Comparison of ENCODE assay signal across 16 cellular contexts in genomic region chr10:103799341-103799740, GRCh38. TPM values are rescaled to one million over a fixed set of nuclear protein-coding genes. Genes with fewer than 3 reads are reported as not detected.
DNase-seq lines count a peak whose midpoint lies in the region; ATAC-seq and TF ChIP-seq lines count a peak whose summit lies in the region.
"Had no signal": no experiment of that assay in that cellular context is flagged by ENCODE, and none has a peak within 500 bp of the region (broad histone marks: within the 10 kb centered on the region; RNA-seq: fewer than 3 reads in every experiment).

No MANE protein-coding gene starts in this region.

- H2BK120ac ChIP-seq in mesendoderm (ENCODE audit: low read depth, low read length): no peak overlapping the region

- H2AFZ ChIP-seq in GM23248: no peak overlapping the region

- no CpG with 5 or more reads among the region's 4 CpGs for WGBS in mesendoderm (ENCODE audit: extremely low coverage, insufficient coverage, low lambda C conversion rate)
- WGBS in GM23248 (ENCODE audit: low coverage in 1 of 2, low lambda C conversion rate in 2 of 2, missing lambda C conversion rate in 2 of 2), 2 experiments: 84 to 95% methylated on average over 4 of the region's 4 CpGs

- peaks cover 4% of the 10 kb centered on the region for H3K79me1 ChIP-seq in mesendoderm (ENCODE audit: low read length)

- H3K9me2 ChIP-seq in GM23248 (ENCODE audit: insufficient read depth): no peaks in the 10 kb centered on the region

- peaks cover 20% of the 10 kb centered on the region for H3K4me1 Mint-ChIP-seq in activated CD4-positive, alpha-beta T cell treated with anti-CD3 and anti-CD28 coated beads for 36 hours
- H3K4me1 Mint-ChIP-seq in activated CD4-positive, alpha-beta T cell treated with anti-CD3 and anti-CD28 coated beads, Interleukin-2, amount 10 ng/mL, durations not matched to agents 7 days and 5 days: peaks cover 37% of the 10 kb centered on the region
- H3K4me1 Mint-ChIP-seq in CD4-positive, CD25-positive, alpha-beta regulatory T cell: peaks cover 11 to 37% (median 22%) of the 10 kb centered on the region in 4 donors

- no peaks in the 10 kb centered on the region for H3K9me3 Mint-ChIP-seq in activated CD4-positive, alpha-beta T cell treated with anti-CD3 and anti-CD28 coated beads for 36 hours (ENCODE audit: low read depth)
- H3K9me3 Mint-ChIP-seq in activated CD4-positive, alpha-beta T cell treated with anti-CD3 and anti-CD28 coated beads, Interleukin-2, amount 10 ng/mL, durations not matched to agents 7 days and 5 days: no peaks in the 10 kb centered on the region
- no peaks in the 10 kb centered on the region for H3K9me3 Mint-ChIP-seq in CD4-positive, CD25-positive, alpha-beta regulatory T cell

- no peak overlapping the region for H4K5ac ChIP-seq in mesendoderm (ENCODE audit: low read length)

- in situ Hi-C loops in GM23248 (cut with MboI): no loop called here

- H3K4me3 Mint-ChIP-seq in activated CD4-positive, alpha-beta T cell treated with anti-CD3 and anti-CD28 coated beads for 36 hours: no peak overlapping the region
- no peak overlapping the region for H3K4me3 Mint-ChIP-seq in activated CD4-positive, alpha-beta T cell treated with anti-CD3 and anti-CD28 coated beads, Interleukin-2, amount 10 ng/mL, durations not matched to agents 7 days and 5 days
- H3K4me3 Mint-ChIP-seq in CD4-positive, CD25-positive, alpha-beta regulatory T cell: no peak overlapping the region

- H3K79me2 ChIP-seq in mesendoderm (ENCODE audit: control insufficient read depth, insufficient read depth, low read length) (no peaks in the 10 kb centered on the region), GM23248 (ENCODE audit: insufficient read depth) (no peaks in the 10 kb centered on the region)

- H3K27me3 Mint-ChIP-seq in activated CD4-positive, alpha-beta T cell treated with anti-CD3 and anti-CD28 coated beads for 36 hours: no peaks in the 10 kb centered on the region
- peaks cover 5% of the 10 kb centered on the region for H3K27me3 Mint-ChIP-seq in activated CD4-positive, alpha-beta T cell treated with anti-CD3 and anti-CD28 coated beads, Interleukin-2, amount 10 ng/mL, durations not matched to agents 7 days and 5 days
- no peaks in the 10 kb centered on the region for H3K27me3 Mint-ChIP-seq in CD4-positive, CD25-positive, alpha-beta regulatory T cell

- CTCF ChIA-PET in activated CD4-positive, alpha-beta T cell treated with anti-CD3 and anti-CD28 coated beads for 36 hours (lab: Charles Lee): interaction anchor here (0.6 to 1.1 kb wide), 3 partner anchors 23 to 113 kb away, joined by 3 to 6 read pairs (median 5); no protein-coding TSS in a partner anchor
- CTCF ChIA-PET in activated CD4-positive, alpha-beta T cell treated with anti-CD3 and anti-CD28 coated beads, Interleukin-2, amount 10 ng/mL, durations not matched to agents 7 days and 5 days (lab: Charles Lee): interaction anchor here (1.3 to 1.4 kb wide), 2 partner anchors 9 to 113 kb away, joined by 5 to 6 read pairs; no protein-coding TSS in a partner anchor

- no peak for TF ChIP-seq CTCF in RWPE2 (IDR thresholded peaks at IDR 0.05; ENCODE audit: poor library complexity, severe bottlenecking)

- H3K4me1 ChIP-seq in CD4-positive, CD25-positive, alpha-beta regulatory T cell (ENCODE audit: control insufficient read depth, insufficient read depth, low read length, poor library complexity, severe bottlenecking): peaks cover 26% of the 10 kb centered on the region
- H3K4me1 ChIP-seq in RWPE2 (ENCODE audit: insufficient read depth, poor library complexity, severe bottlenecking): peaks cover 28% of the 10 kb centered on the region
- peaks cover 10% of the 10 kb centered on the region for H3K4me1 ChIP-seq in mesendoderm (ENCODE audit: control insufficient read depth, low read depth, low read length)
- H3K4me1 ChIP-seq in GM23248 (ENCODE audit: insufficient read depth): peaks cover 11% of the 10 kb centered on the region

- H3K27ac Mint-ChIP-seq in activated CD4-positive, alpha-beta T cell treated with anti-CD3 and anti-CD28 coated beads for 36 hours: peak overlapping the region; percentile 15
- H3K27ac Mint-ChIP-seq in activated CD4-positive, alpha-beta T cell treated with anti-CD3 and anti-CD28 coated beads, Interleukin-2, amount 10 ng/mL, durations not matched to agents 7 days and 5 days: no peak overlapping the region
- peak overlapping the region; percentile 20 to 78 (median 56) for H3K27ac Mint-ChIP-seq in CD4-positive, CD25-positive, alpha-beta regulatory T cell

- no peaks in the 10 kb centered on the region for H3K36me3 ChIP-seq in CD4-positive, CD25-positive, alpha-beta regulatory T cell (ENCODE audit: control insufficient read depth, insufficient read depth, low read length)
- H3K36me3 ChIP-seq in RWPE2 (ENCODE audit: low read depth): peaks cover 42% of the 10 kb centered on the region
- no peaks in the 10 kb centered on the region for H3K36me3 ChIP-seq in mesendoderm (ENCODE audit: control insufficient read depth, insufficient read depth, low read length)
- H3K36me3 ChIP-seq in GM23248 (ENCODE audit: low read depth): no peaks in the 10 kb centered on the region

- no peak overlapping the region for H3K56ac ChIP-seq in mesendoderm (ENCODE audit: low read length)

- H3K4me2 ChIP-seq in mesendoderm (ENCODE audit: low read length) (no peak overlapping the region), GM23248 (ENCODE audit: unreplicated experiment) (no peak overlapping the region)

- no peaks in the 10 kb centered on the region for H3K9me3 ChIP-seq in CD4-positive, CD25-positive, alpha-beta regulatory T cell (ENCODE audit: control insufficient read depth in 2 of 2, low read length in 2 of 2)
- no peaks in the 10 kb centered on the region for H3K9me3 ChIP-seq in RWPE2 (ENCODE audit: severe bottlenecking)
- no peaks in the 10 kb centered on the region for H3K9me3 ChIP-seq in GM23248 (ENCODE audit: low read depth)

- no peak overlapping the region for H3K9ac ChIP-seq in mesendoderm (ENCODE audit: low read length)
- no peak overlapping the region for H3K9ac ChIP-seq in GM23248

- H4K20me1 ChIP-seq in GM23248 (ENCODE audit: insufficient read depth): no peaks in the 10 kb centered on the region

- no peak overlapping the region for H2BK5ac ChIP-seq in mesendoderm (ENCODE audit: low read length)

- no peak overlapping the region for H3K4ac ChIP-seq in mesendoderm (ENCODE audit: low read depth, low read length)

- no peak overlapping the region for H4K8ac ChIP-seq in mesendoderm (ENCODE audit: low read depth, low read length)

- H3K18ac ChIP-seq in mesendoderm (ENCODE audit: low read length): no peak overlapping the region

- intact Hi-C loops in activated CD4-positive, alpha-beta T cell treated with anti-CD3 and anti-CD28 coated beads for 36 hours (cut with DNase I, micrococcal nuclease): no loop called here

- H3F3A ChIP-seq in GM23248 (ENCODE audit: insufficient read depth): no peaks in the 10 kb centered on the region

- POLR2A ChIA-PET in activated CD4-positive, alpha-beta T cell treated with anti-CD3 and anti-CD28 coated beads for 36 hours (lab: Charles Lee): no interaction called here
- POLR2A ChIA-PET in activated CD4-positive, alpha-beta T cell treated with anti-CD3 and anti-CD28 coated beads, Interleukin-2, amount 10 ng/mL, durations not matched to agents 7 days and 5 days (lab: Charles Lee): no interaction called here

- H3K36me3 Mint-ChIP-seq in activated CD4-positive, alpha-beta T cell treated with anti-CD3 and anti-CD28 coated beads for 36 hours (ENCODE audit: low read depth): no peaks in the 10 kb centered on the region
- no peaks in the 10 kb centered on the region for H3K36me3 Mint-ChIP-seq in activated CD4-positive, alpha-beta T cell treated with anti-CD3 and anti-CD28 coated beads, Interleukin-2, amount 10 ng/mL, durations not matched to agents 7 days and 5 days (ENCODE audit: low read depth)
- H3K36me3 Mint-ChIP-seq in CD4-positive, CD25-positive, alpha-beta regulatory T cell: no peaks in the 10 kb centered on the region

- no peak overlapping the region for H2AK5ac ChIP-seq in mesendoderm (ENCODE audit: low read length)

- no peak for ATAC-seq in activated CD4-positive, alpha-beta T cell treated with anti-CD3 and anti-CD28 coated beads for 36 hours
- ATAC-seq in CD4-positive, CD25-positive, alpha-beta regulatory T cell (ENCODE audit: low read depth in 2 of 2): no peak
- ATAC-seq in RWPE2 (ENCODE audit: low read depth): no peak

- no peaks in the 10 kb centered on the region for H3K27me3 ChIP-seq in CD4-positive, CD25-positive, alpha-beta regulatory T cell (ENCODE audit: control insufficient read depth, insufficient read depth, low read length)
- H3K27me3 ChIP-seq in RWPE2 (ENCODE audit: insufficient read depth, poor library complexity, severe bottlenecking) (no peaks in the 10 kb centered on the region), mesendoderm (ENCODE audit: insufficient read depth, low read length, poor library complexity) (no peaks in the 10 kb centered on the region), GM23248 (replicated peaks; ENCODE audit: insufficient read depth) (no peaks in the 10 kb centered on the region)

- H3K4me3 ChIP-seq in CD4-positive, CD25-positive, alpha-beta regulatory T cell (ENCODE audit: low read depth, low read length): no peak overlapping the region
- H3K4me3 ChIP-seq in RWPE2 (ENCODE audit: severe bottlenecking) (no peak overlapping the region), mesendoderm (ENCODE audit: low read length) (no peak overlapping the region), GM23248 (no peak overlapping the region)

- no peak overlapping the region for H2BK15ac ChIP-seq in mesendoderm (replicated peaks; ENCODE audit: low read depth)

- H3K27ac ChIP-seq in CD4-positive, CD25-positive, alpha-beta regulatory T cell (ENCODE audit: insufficient read depth, low read length, poor library complexity, severe bottlenecking): no peak overlapping the region
- H3K27ac ChIP-seq in RWPE2 (ENCODE audit: poor library complexity, severe bottlenecking) (peak overlapping the region; percentile 37), mesendoderm (ENCODE audit: low read depth, low read length) (no peak overlapping the region), GM23248 (no peak overlapping the region)

- DNase-seq in activated CD4-positive, alpha-beta T cell treated with anti-CD3 and anti-CD28 coated beads for 36 hours: no peak
- no peak for DNase-seq in activated CD4-positive, alpha-beta T cell treated with anti-CD3 and anti-CD28 coated beads, Interleukin-2, amount 10 ng/mL, durations not matched to agents 7 days and 5 days
- DNase-seq in CD4-positive, CD25-positive, alpha-beta regulatory T cell: no peak
- no peak for DNase-seq in RWPE2 (ENCODE audit: low spot score)
- DNase-seq in mesendoderm: peak; percentile 55
- no peak for DNase-seq in globus pallidus (ENCODE audit: low spot score)
- no peak for DNase-seq in GM23248
- no peak for DNase-seq in DMS 273 treated with DMSO at 0.1 percent for 48 hours (lab: John Stamatoyannopoulos, UW)
- DNase-seq: C1 segment of cervical spinal cord, COR-L47, DMS53, GDM1, HCEC 1CT, NCI-H226, NCI-H526, RPMI8226 had no signal

- no peak overlapping the region for H3K23ac ChIP-seq in mesendoderm (ENCODE audit: low read length)

RNA-seq across cellular contexts. Expression of gene SH3PXD2A, which starts 56.0 kb away (rescaled TPM):
- total RNA-seq in activated CD4-positive, alpha-beta T cell treated with anti-CD3 and anti-CD28 coated beads for 36 hours: 1 to 10 TPM; 6.7 to 7.7 TPM
- total RNA-seq in activated CD4-positive, alpha-beta T cell treated with anti-CD3 and anti-CD28 coated beads, Interleukin-2, amount 10 ng/mL, durations not matched to agents 7 days and 5 days: 10 to 100 TPM; 11.9 to 12.7 TPM
- total RNA-seq in CD4-positive, CD25-positive, alpha-beta regulatory T cell: 15.4 TPM
- polyA plus RNA-seq in CD4-positive, CD25-positive, alpha-beta regulatory T cell: under 1 TPM; 0.24 to 0.59 (median 0.38) TPM
- 7.7 TPM for polyA plus RNA-seq in mesendoderm (2013, experiment 1 of 2)
- 7.8 TPM for polyA plus RNA-seq in mesendoderm (2013, experiment 2 of 2)
- 58.0 and 64.0 TPM in 2 replicates for total RNA-seq in GM23248 (2014; rRNA removed; shearing (Covaris generic))
- polyA plus RNA-seq in GM23248 (2016; fragmentation: Nextera tagmentation; extraction: Ambion mirVana): 31.4 and 34.0 TPM in 2 replicates
